25 cellular contexts compared by ENCODE assay signal in genomic region chr9:19989213-19989612, GRCh38.
"Had no signal": no experiment of that assay in that cellular context is flagged by ENCODE, and none has a peak within 500 bp of the region (broad histone marks: within the 10 kb centered on the region; RNA-seq: fewer than 3 reads in every experiment).

No MANE protein-coding gene starts in this region.

- H3K27ac Mint-ChIP-seq: dendritic cell treated with granulocyte-macrophage colony-stimulating factor and Interleukin-4, amounts not matched to agents 40 ng/mL and 50 ng/mL, for 4 days; immature natural killer cell; naive thymus-derived CD8-positive, alpha-beta T cell; nephron progenitor cell; stimulated activated memory B cell treated with anti-CD40 and anti-IgM and Interleukin-4, amounts not matched to agents 10 μg/mL and 1 μg/mL and 100 μg/mL, for 72 hours; type B pancreatic cell had no signal

- ATAC-seq: left colon; left ventricle myocardium superior; lower lobe of right lung; naive thymus-derived CD8-positive, alpha-beta T cell; stimulated activated memory B cell treated with anti-CD40 and anti-IgM and Interleukin-4, amounts not matched to agents 10 μg/mL and 1 μg/mL and 100 μg/mL, for 72 hours; stimulated activated naive CD8-positive, alpha-beta T cell treated with anti-CD3 and anti-CD28 coated beads, Interleukin-15, Interleukin-2, amounts not matched to agents 100 U/mL and 50 U/mL, for 24 hours had no signal

- DNase-seq: colonic mucosa; effector memory CD4-positive, alpha-beta T cell; erythroblast; esophagus squamous epithelium; immature natural killer cell; islet precursor cell; kidney glomerular epithelial cell; left colon; left ventricle myocardium superior; lower lobe of right lung; naive thymus-derived CD8-positive, alpha-beta T cell; nephron progenitor cell; sigmoid colon; stimulated activated CD4-positive, alpha-beta T cell treated with anti-CD3 and anti-CD28 coated beads, Interleukin-2, amount 100 ng/mL, for 24 hours; stimulated activated CD4-positive, alpha-beta T cell treated with anti-CD3 and anti-CD28 coated beads, Interleukin-4, amount 100 ng/mL, for 24 hours; stimulated activated naive CD8-positive, alpha-beta T cell treated with anti-CD3 and anti-CD28 coated beads, Interleukin-15, Interleukin-2, amounts not matched to agents 100 U/mL and 50 U/mL, for 24 hours; testis; tibial artery had no signal

- H3K9me3 ChIP-seq: colonic mucosa, esophagus squamous epithelium, lower lobe of right lung, prostate gland, right atrium auricular region, sigmoid colon, testis, tibial artery had no signal

- H3K9me3 Mint-ChIP-seq: dendritic cell treated with granulocyte-macrophage colony-stimulating factor and Interleukin-4, amounts not matched to agents 40 ng/mL and 50 ng/mL, for 4 days; immature natural killer cell; naive thymus-derived CD8-positive, alpha-beta T cell; stimulated activated memory B cell treated with anti-CD40 and anti-IgM and Interleukin-4, amounts not matched to agents 10 μg/mL and 1 μg/mL and 100 μg/mL, for 72 hours; type B pancreatic cell had no signal

- H3K27ac ChIP-seq: colonic mucosa, esophagus squamous epithelium, lower lobe of right lung, prostate gland, right atrium auricular region, sigmoid colon, testis, tibial artery had no signal

- H3K36me3 Mint-ChIP-seq: immature natural killer cell; naive thymus-derived CD8-positive, alpha-beta T cell; stimulated activated memory B cell treated with anti-CD40 and anti-IgM and Interleukin-4, amounts not matched to agents 10 μg/mL and 1 μg/mL and 100 μg/mL, for 72 hours; type B pancreatic cell had no signal

- H3K4me1 Mint-ChIP-seq: immature natural killer cell; stimulated activated memory B cell treated with anti-CD40 and anti-IgM and Interleukin-4, amounts not matched to agents 10 μg/mL and 1 μg/mL and 100 μg/mL, for 72 hours had no signal

- H3K4me3 ChIP-seq: colonic mucosa, esophagus squamous epithelium, lower lobe of right lung, prostate gland, right atrium auricular region, sigmoid colon, testis, tibial artery had no signal

- H3K36me3 ChIP-seq: colonic mucosa, esophagus squamous epithelium, lower lobe of right lung, prostate gland, right atrium auricular region, sigmoid colon, tibial artery had no signal

- H3K4me1 ChIP-seq: colonic mucosa, esophagus squamous epithelium, lower lobe of right lung, prostate gland, right atrium auricular region, sigmoid colon, testis, tibial artery had no signal

- FAIRE-seq: endothelial cell of umbilical vein, frontal cortex had no signal

- H3K4me3 Mint-ChIP-seq: dendritic cell treated with granulocyte-macrophage colony-stimulating factor and Interleukin-4, amounts not matched to agents 40 ng/mL and 50 ng/mL, for 4 days; immature natural killer cell; naive thymus-derived CD8-positive, alpha-beta T cell; nephron progenitor cell; stimulated activated memory B cell treated with anti-CD40 and anti-IgM and Interleukin-4, amounts not matched to agents 10 μg/mL and 1 μg/mL and 100 μg/mL, for 72 hours; type B pancreatic cell had no signal

- H3K27me3 ChIP-seq: colonic mucosa, esophagus squamous epithelium, right atrium auricular region, sigmoid colon, testis, tibial artery had no signal
